Comparison of ENCODE assay signal across 14 cellular contexts in genomic region chr19:51375504-51376221, GRCh38. TPM values are rescaled to one million over a fixed set of nuclear protein-coding genes. Genes with fewer than 3 reads are reported as not detected.
DNase-seq lines count a peak whose midpoint lies in the region; ATAC-seq, FAIRE-seq and TF ChIP-seq lines count a peak whose summit lies in the region.
"Had no signal": no experiment of that assay in that cellular context is flagged by ENCODE, and none has a peak within 500 bp of the region (broad histone marks: within the 10 kb centered on the region; RNA-seq: fewer than 3 reads in every experiment).

No MANE protein-coding gene starts in this region.

- no peak overlapping the region for H3K4me3 ChIP-seq in kidney (ENCODE audit: low read length in 2 of 2)
- H3K4me3 ChIP-seq: MG63 had no signal

- H3K9me3 ChIP-seq in kidney (ENCODE audit: control insufficient read depth in 1 of 2, low read length in 2 of 2) = no peaks in the 10 kb centered on the region
- H3K9me3 ChIP-seq: MG63 had no signal

- H3K9ac ChIP-seq in kidney (ENCODE audit: low read length in 2 of 2) = no peak overlapping the region

- no peaks in the 10 kb centered on the region for H3K36me3 ChIP-seq in kidney (ENCODE audit: control insufficient read depth in 1 of 2, insufficient read depth in 2 of 2, low read length in 2 of 2)
- H3K36me3 ChIP-seq: MG63 had no signal

- DNase-seq in NOMO-1 treated with DMSO at 0.1 percent for 48 hours (lab: John Stamatoyannopoulos, UW; ENCODE audit: unreplicated experiment) = peak; percentile 20
- no peak for DNase-seq in NOMO-1 (lab: John Stamatoyannopoulos, UW; ENCODE audit: unreplicated experiment in 2 of 2)
- peak; percentile 68 for DNase-seq in GM13977 (ENCODE audit: low spot score)
- DNase-seq in activated CD4-positive, alpha-beta T cell treated with anti-CD3 and anti-CD28 coated beads, Interleukin-2, amount 50 U/mL, for 48 hours = peak; percentile 68 to 77
- DNase-seq in kidney = peak; percentile 32
- no peak for DNase-seq in SK-N-DZ (ENCODE audit: low spot score)
- DNase-seq in HUDEP-2 (lab: John Stamatoyannopoulos, UW; ENCODE audit: unreplicated experiment in 76 of 76) = no peak
- DNase-seq: 8988T, DMS 273 treated with DMSO at 0.1 percent for 48 hours, MG63 had no signal

- no peaks in the 10 kb centered on the region for H3K4me1 ChIP-seq in kidney (ENCODE audit: control insufficient read depth in 1 of 2, insufficient read depth in 1 of 2, low read depth in 1 of 2, low read length in 2 of 2)

- no peak for ATAC-seq in GM18909 (IDR thresholded peaks at IDR 0.05; ENCODE audit: poor library complexity, unreplicated experiment)
- ATAC-seq: Panc1 had no signal

- no peak overlapping the region for H3K27ac ChIP-seq in kidney (ENCODE audit: low read depth in 2 of 2, low read length in 2 of 2)

- no peak for FAIRE-seq in kidney (lab: Jason Lieb, UNC)
- FAIRE-seq: TTC549 had no signal

- in situ Hi-C loops in GM13977 (cut with MboI; ENCODE audit: low pct_unique_long_range_greater_than_20kb, low sequenced_read_pairs, unreplicated experiment) = no loop called here

- intact Hi-C loops in kidney (cut with DNase I) = no loop called here

- TF ChIP-seq CTCF in GM13977 (IDR thresholded peaks at IDR 0.05; ENCODE audit: extremely low read depth, insufficient read depth, missing control alignments) (no peak), kidney (IDR thresholded peaks at IDR 0.05; ENCODE audit: borderline replicate concordance, extremely low read depth, insufficient read depth) (no peak)

RNA-seq across cellular contexts. Expression of gene NKG7, which starts 3.2 kb away (rescaled TPM):
- 7.9 TPM for total RNA-seq in kidney
- polyA plus RNA-seq in kidney (ENCODE audit: insufficient read depth, low read depth, low replicate concordance) = 3.5 TPM
- polyA plus RNA-seq in SK-N-DZ (2014; cell fraction: cytosol; rRNA removed) = not detected in 2 replicates
- polyA plus RNA-seq in SK-N-DZ (2014; cell fraction: nucleus; rRNA removed) = not detected in 2 replicates

RNA-seq across cellular contexts. Expression of gene CLDND2, which starts 6.9 kb away (rescaled TPM):
- 1.1 TPM for total RNA-seq in kidney
- polyA plus RNA-seq in kidney (ENCODE audit: insufficient read depth, low read depth, low replicate concordance) = 6.9 TPM
- polyA plus RNA-seq in SK-N-DZ (2014; cell fraction: cytosol; rRNA removed) = not detected in 2 replicates
- polyA plus RNA-seq in SK-N-DZ (2014; cell fraction: nucleus; rRNA removed) = not detected in 2 replicates

RNA-seq across cellular contexts. Expression of gene ETFB, which starts 9.5 kb away (rescaled TPM):
- total RNA-seq in kidney = 76.8 TPM
- polyA plus RNA-seq in kidney (ENCODE audit: insufficient read depth, low read depth, low replicate concordance) = 620 TPM
- polyA plus RNA-seq in SK-N-DZ (2014; cell fraction: cytosol; rRNA removed) = 85.5 and 98.6 TPM in 2 replicates
- polyA plus RNA-seq in SK-N-DZ (2014; cell fraction: nucleus; rRNA removed) = 39.1 and 40.7 TPM in 2 replicates

RNA-seq across cellular contexts. Expression of gene LIM2, which starts 12.1 kb away (rescaled TPM):
- total RNA-seq in kidney = not detected
- not detected for polyA plus RNA-seq in kidney (ENCODE audit: insufficient read depth, low read depth, low replicate concordance)
- not detected in 2 replicates for polyA plus RNA-seq in SK-N-DZ (2014; cell fraction: cytosol; rRNA removed)
- polyA plus RNA-seq in SK-N-DZ (2014; cell fraction: nucleus; rRNA removed) = not detected in 2 replicates
- polyA plus RNA-seq: thymus had no signal

RNA-seq across cellular contexts. Expression of gene C19orf84, which starts 14.7 kb away (rescaled TPM):
- not detected for total RNA-seq in kidney
- polyA plus RNA-seq in kidney (ENCODE audit: insufficient read depth, low read depth, low replicate concordance) = not detected
- not detected in 2 replicates for polyA plus RNA-seq in SK-N-DZ (2014; cell fraction: cytosol; rRNA removed)
- not detected in 2 replicates for polyA plus RNA-seq in SK-N-DZ (2014; cell fraction: nucleus; rRNA removed)

Comparison
In these comparisons a context has a peak if more than half of its experiments do, and no peak if none do; other contexts are left out.
1. DNase-seq: peak in NOMO-1 treated with DMSO at 0.1 percent for 48 hours (single experiment), GM13977 (single experiment), activated CD4-positive, alpha-beta T cell treated with anti-CD3 and anti-CD28 coated beads, Interleukin-2, amount 50 U/mL, for 48 hours (2 of 2) and kidney (single experiment); none in NOMO-1 (0 of 2), SK-N-DZ (single experiment) and HUDEP-2 (0 of 76).